ENCODE assay signal across 1 cellular context in the genomic region with DNA sequence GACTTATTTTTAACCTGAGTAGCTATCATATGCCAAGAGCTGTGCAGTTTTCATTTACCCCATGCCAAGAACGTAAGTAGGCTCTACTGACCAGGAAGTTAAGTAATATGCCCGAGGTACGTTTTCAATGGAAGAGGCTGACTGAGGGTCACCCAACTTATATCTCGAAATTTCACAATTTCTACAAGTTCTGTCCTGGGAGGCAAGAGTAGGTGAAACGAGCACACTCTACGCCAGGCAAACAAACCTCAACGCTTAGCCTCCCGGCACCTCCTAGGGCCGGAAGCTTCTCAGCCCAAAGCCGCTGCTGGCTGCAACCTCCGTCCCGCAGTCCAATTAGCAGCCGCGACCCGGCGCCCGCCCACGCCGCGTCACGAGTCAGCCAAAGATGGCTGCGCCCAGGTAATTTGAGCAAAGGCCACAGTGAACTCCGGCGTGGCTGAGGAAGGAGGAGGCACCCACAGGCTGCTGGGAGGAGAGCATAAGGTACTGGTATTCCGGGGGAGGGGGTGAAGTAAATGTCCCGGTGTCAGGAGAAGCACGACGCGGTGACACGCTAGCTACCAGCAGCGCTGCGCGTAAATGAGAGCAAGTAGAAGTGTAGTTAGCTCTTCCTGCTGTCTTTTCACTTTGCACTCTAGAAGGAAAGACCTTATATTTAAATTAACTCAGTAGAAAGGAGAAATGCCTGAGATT.
TF ChIP-seq lines count a peak whose summit lies in the region.

TSS of gene TMEM126A (plus strand) at position 364 of the 696 bp plus-strand sequence. CDS start 2,289 bp downstream, outside the sequence.

TF ChIP-seq in K562, 482 proteins besides CTCF, POLR2A, EP300 and RAD21 (continued from another document and continues in another):
- TF ChIP-seq, protein P1, sequence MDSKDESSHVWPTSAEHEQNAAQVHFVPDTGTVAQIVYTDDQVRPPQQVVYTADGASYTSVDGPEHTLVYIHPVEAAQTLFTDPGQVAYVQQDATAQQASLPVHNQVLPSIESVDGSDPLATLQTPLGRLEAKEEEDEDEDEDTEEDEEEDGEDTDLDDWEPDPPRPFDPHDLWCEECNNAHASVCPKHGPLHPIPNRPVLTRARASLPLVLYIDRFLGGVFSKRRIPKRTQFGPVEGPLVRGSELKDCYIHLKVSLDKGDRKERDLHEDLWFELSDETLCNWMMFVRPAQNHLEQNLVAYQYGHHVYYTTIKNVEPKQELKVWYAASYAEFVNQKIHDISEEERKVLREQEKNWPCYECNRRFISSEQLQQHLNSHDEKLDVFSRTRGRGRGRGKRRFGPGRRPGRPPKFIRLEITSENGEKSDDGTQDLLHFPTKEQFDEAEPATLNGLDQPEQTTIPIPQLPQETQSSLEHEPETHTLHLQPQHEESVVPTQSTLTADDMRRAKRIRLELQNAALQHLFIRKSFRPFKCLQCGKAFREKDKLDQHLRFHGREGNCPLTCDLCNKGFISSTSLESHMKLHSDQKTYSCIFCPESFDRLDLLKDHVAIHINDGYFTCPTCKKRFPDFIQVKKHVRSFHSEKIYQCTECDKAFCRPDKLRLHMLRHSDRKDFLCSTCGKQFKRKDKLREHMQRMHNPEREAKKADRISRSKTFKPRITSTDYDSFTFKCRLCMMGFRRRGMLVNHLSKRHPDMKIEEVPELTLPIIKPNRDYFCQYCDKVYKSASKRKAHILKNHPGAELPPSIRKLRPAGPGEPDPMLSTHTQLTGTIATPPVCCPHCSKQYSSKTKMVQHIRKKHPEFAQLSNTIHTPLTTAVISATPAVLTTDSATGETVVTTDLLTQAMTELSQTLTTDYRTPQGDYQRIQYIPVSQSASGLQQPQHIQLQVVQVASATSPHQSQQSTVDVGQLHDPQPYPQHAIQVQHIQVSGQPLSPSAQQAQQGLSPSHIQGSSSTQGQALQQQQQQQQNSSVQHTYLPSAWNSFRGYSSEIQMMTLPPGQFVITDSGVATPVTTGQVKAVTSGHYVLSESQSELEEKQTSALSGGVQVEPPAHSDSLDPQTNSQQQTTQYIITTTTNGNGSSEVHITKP (IDR thresholded peaks at IDR 0.05; ENCODE audit: partially characterized antibody), result peak; percentile 37
- no peak for TF ChIP-seq NFYB (IDR thresholded peaks at IDR 0.05; ENCODE audit: extremely low read depth, insufficient read length)
- peak; percentile 82 for TF ChIP-seq AFF4 (CRISPR knock-in tag; IDR thresholded peaks at IDR 0.05)
- TF ChIP-seq POLR2AphosphoS2 (IDR thresholded peaks at IDR 0.05; ENCODE audit: low read length), result peak; percentile 59; the same call in 1 of the 2 replicates
- TF ChIP-seq PPARD (CRISPR knock-in tag; IDR thresholded peaks at IDR 0.05), result no peak
- TF ChIP-seq, protein P2, sequence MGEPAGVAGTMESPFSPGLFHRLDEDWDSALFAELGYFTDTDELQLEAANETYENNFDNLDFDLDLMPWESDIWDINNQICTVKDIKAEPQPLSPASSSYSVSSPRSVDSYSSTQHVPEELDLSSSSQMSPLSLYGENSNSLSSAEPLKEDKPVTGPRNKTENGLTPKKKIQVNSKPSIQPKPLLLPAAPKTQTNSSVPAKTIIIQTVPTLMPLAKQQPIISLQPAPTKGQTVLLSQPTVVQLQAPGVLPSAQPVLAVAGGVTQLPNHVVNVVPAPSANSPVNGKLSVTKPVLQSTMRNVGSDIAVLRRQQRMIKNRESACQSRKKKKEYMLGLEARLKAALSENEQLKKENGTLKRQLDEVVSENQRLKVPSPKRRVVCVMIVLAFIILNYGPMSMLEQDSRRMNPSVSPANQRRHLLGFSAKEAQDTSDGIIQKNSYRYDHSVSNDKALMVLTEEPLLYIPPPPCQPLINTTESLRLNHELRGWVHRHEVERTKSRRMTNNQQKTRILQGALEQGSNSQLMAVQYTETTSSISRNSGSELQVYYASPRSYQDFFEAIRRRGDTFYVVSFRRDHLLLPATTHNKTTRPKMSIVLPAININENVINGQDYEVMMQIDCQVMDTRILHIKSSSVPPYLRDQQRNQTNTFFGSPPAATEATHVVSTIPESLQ (CRISPR knock-in tag; IDR thresholded peaks at IDR 0.05), result 0 out of 2 replicates have a peak, but pooled peaks have one; percentile 53
- TF ChIP-seq CBFB (CRISPR knock-in tag; IDR thresholded peaks at IDR 0.05), result no peak
- TF ChIP-seq CBX8 (IDR thresholded peaks at IDR 0.05; ENCODE audit: borderline replicate concordance, extremely low read depth, low read depth, low read length, poor library complexity, severe bottlenecking), result no peak
- peak; percentile 84 for TF ChIP-seq PML (IDR thresholded peaks at IDR 0.05; ENCODE audit: low read length)
- peak; percentile 28 for TF ChIP-seq MXD1 (CRISPR knock-in tag; IDR thresholded peaks at IDR 0.05; ENCODE audit: borderline replicate concordance, poor library complexity, severe bottlenecking)
- peak; percentile 81 for TF ChIP-seq CTBP1 (IDR thresholded peaks at IDR 0.05; ENCODE audit: borderline replicate concordance)
- no peak for TF ChIP-seq HDAC6 (IDR thresholded peaks at IDR 0.05; ENCODE audit: low read depth, low read length)
- TF ChIP-seq POLR2AphosphoS5 (IDR thresholded peaks at IDR 0.05; ENCODE audit: control insufficient read depth, insufficient read depth, low read depth, low read length), result peak; percentile 89
- TF ChIP-seq, protein P3, sequence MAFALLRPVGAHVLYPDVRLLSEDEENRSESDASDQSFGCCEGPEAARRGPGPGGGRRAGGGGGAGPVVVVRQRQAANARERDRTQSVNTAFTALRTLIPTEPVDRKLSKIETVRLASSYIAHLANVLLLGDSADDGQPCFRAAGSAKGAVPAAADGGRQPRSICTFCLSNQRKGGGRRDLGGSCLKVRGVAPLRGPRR (CRISPR knock-in tag; IDR thresholded peaks at IDR 0.05), result no peak
- no peak for TF ChIP-seq THRAP3 (IDR thresholded peaks at IDR 0.05; ENCODE audit: borderline replicate concordance)
- TF ChIP-seq ZNF140 (CRISPR knock-in tag; IDR thresholded peaks at IDR 0.05), result no peak
- peak; percentile 73 to 79 for TF ChIP-seq NRF1 (conservative IDR thresholded peaks at IDR 0.05 in 1 of 2, IDR thresholded peaks at IDR 0.05 in 1 of 2)
- no peak for TF ChIP-seq PRPF4 (IDR thresholded peaks at IDR 0.05; ENCODE audit: insufficient read depth, low read depth, low read length, poor library complexity, severe bottlenecking)
- TF ChIP-seq, protein P4, sequence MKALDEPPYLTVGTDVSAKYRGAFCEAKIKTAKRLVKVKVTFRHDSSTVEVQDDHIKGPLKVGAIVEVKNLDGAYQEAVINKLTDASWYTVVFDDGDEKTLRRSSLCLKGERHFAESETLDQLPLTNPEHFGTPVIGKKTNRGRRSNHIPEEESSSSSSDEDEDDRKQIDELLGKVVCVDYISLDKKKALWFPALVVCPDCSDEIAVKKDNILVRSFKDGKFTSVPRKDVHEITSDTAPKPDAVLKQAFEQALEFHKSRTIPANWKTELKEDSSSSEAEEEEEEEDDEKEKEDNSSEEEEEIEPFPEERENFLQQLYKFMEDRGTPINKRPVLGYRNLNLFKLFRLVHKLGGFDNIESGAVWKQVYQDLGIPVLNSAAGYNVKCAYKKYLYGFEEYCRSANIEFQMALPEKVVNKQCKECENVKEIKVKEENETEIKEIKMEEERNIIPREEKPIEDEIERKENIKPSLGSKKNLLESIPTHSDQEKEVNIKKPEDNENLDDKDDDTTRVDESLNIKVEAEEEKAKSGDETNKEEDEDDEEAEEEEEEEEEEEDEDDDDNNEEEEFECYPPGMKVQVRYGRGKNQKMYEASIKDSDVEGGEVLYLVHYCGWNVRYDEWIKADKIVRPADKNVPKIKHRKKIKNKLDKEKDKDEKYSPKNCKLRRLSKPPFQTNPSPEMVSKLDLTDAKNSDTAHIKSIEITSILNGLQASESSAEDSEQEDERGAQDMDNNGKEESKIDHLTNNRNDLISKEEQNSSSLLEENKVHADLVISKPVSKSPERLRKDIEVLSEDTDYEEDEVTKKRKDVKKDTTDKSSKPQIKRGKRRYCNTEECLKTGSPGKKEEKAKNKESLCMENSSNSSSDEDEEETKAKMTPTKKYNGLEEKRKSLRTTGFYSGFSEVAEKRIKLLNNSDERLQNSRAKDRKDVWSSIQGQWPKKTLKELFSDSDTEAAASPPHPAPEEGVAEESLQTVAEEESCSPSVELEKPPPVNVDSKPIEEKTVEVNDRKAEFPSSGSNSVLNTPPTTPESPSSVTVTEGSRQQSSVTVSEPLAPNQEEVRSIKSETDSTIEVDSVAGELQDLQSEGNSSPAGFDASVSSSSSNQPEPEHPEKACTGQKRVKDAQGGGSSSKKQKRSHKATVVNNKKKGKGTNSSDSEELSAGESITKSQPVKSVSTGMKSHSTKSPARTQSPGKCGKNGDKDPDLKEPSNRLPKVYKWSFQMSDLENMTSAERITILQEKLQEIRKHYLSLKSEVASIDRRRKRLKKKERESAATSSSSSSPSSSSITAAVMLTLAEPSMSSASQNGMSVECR (CRISPR knock-in tag; IDR thresholded peaks at IDR 0.05), result peak; percentile 69
- TF ChIP-seq GABPB2 (CRISPR knock-in tag; conservative IDR thresholded peaks at IDR 0.05), result no peak
- no peak for TF ChIP-seq SRSF7 (optimal IDR thresholded peaks at IDR 0.05; ENCODE audit: low read depth, low read length)
- no peak for TF ChIP-seq SPI1 (IDR thresholded peaks at IDR 0.05; ENCODE audit: borderline replicate concordance, low read depth, low read length)
- no peak for TF ChIP-seq PHB2 (IDR thresholded peaks at IDR 0.05; ENCODE audit: low read depth)
- peak; percentile 70 for TF ChIP-seq MXI1 (IDR thresholded peaks at IDR 0.05; ENCODE audit: low read depth, low read length)
- no peak for TF ChIP-seq ZNF311 (CRISPR knock-in tag; IDR thresholded peaks at IDR 0.05)
- TF ChIP-seq, protein P5, sequence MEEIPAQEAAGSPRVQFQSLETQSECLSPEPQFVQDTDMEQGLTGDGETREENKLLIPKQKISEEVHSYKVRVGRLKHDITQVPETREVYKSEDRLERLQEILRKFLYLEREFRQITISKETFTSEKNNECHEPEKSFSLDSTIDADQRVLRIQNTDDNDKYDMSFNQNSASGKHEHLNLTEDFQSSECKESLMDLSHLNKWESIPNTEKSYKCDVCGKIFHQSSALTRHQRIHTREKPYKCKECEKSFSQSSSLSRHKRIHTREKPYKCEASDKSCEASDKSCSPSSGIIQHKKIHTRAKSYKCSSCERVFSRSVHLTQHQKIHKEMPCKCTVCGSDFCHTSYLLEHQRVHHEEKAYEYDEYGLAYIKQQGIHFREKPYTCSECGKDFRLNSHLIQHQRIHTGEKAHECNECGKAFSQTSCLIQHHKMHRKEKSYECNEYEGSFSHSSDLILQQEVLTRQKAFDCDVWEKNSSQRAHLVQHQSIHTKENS (CRISPR knock-in tag; IDR thresholded peaks at IDR 0.05), result 0 out of 2 replicates have a peak, but pooled peaks have one; percentile 48
- 0 out of 2 replicates have a peak, but pooled peaks have one; percentile 80 for TF ChIP-seq ZNF12 (CRISPR knock-in tag; IDR thresholded peaks at IDR 0.05)
- TF ChIP-seq ZNF384 (IDR thresholded peaks at IDR 0.05; ENCODE audit: low read depth, low read length), result no peak
- peak; percentile 86 for TF ChIP-seq SP1 (CRISPR knock-in tag; IDR thresholded peaks at IDR 0.05)
- peak; percentile 78 for TF ChIP-seq RBM22 (IDR thresholded peaks at IDR 0.05; ENCODE audit: low read depth, low read length, poor library complexity, severe bottlenecking)
- no peak for TF ChIP-seq PHB (CRISPR knock-in tag; IDR thresholded peaks at IDR 0.05)
- TF ChIP-seq ZBTB1 (CRISPR knock-in tag; IDR thresholded peaks at IDR 0.05; ENCODE audit: borderline replicate concordance, low read depth), result 0 out of 2 replicates have a peak, but pooled peaks have one; percentile 43
- TF ChIP-seq ZC3H11A (IDR thresholded peaks at IDR 0.05; ENCODE audit: low read depth, low read length), result no peak
- no peak for TF ChIP-seq ZNF699 (CRISPR knock-in tag; IDR thresholded peaks at IDR 0.05; ENCODE audit: insufficient replicate concordance)
- no peak for TF ChIP-seq CCAR2 (IDR thresholded peaks at IDR 0.05; ENCODE audit: low read depth, low read length)
- TF ChIP-seq ZNF740 (CRISPR knock-in tag; IDR thresholded peaks at IDR 0.05), result peak; percentile 73; the same call in 1 of the 2 replicates
- TF ChIP-seq ZNF740 (tag; IDR thresholded peaks at IDR 0.05), result no peak
- no peak for TF ChIP-seq KAT8 (IDR thresholded peaks at IDR 0.05; ENCODE audit: low read depth)
